ENCODE assay signal across 8 cellular contexts in the genomic region with DNA sequence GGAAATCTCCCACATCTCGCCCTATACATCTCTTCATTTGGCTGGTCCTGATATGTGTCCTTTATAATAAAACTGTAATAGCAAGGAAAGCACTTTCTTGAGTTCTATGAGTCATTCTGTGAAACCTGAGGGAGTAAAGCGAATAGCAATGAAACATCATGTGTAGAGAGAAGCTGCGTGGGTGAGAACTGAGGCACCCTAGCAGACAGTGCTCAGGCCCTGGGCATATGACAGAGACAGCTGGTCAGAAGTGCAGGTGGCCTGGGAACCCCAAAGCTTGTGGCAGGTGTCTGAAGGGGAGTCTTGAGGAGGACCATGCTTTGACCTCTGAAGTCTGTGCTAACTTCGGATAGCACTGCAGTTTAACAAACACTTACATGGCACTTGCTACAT. TPM values are rescaled to one million over a fixed set of nuclear protein-coding genes. Genes with fewer than 3 reads are reported as not detected.
DNase-seq lines count a peak whose midpoint lies in the region; ATAC-seq and FAIRE-seq lines count a peak whose summit lies in the region.

No MANE protein-coding gene starts in this region.

- ATAC-seq in GM21381 (IDR thresholded peaks at IDR 0.05; ENCODE audit: unreplicated experiment): peak; percentile 33
- peak; percentile 33 for ATAC-seq in HG03575 (IDR thresholded peaks at IDR 0.05; ENCODE audit: extremely low read depth, insufficient number of reproducible peaks, low FRiP score, unreplicated experiment)

- no peak overlapping the region for H3K27ac ChIP-seq in CD8-positive, alpha-beta memory T cell (ENCODE audit: low read depth, low read length)

- H3K9me3 ChIP-seq in CD8-positive, alpha-beta memory T cell (ENCODE audit: low read length): no peaks in the 10 kb centered on the region

- no peaks in the 10 kb centered on the region for H3K36me3 ChIP-seq in CD8-positive, alpha-beta memory T cell (ENCODE audit: insufficient read depth, low read length)

- H3K36me3 Mint-ChIP-seq in CD8-positive, alpha-beta memory T cell: peaks cover 0 to 19% (median 0%) of the 10 kb centered on the region in 3 donors
- peaks cover 13% of the 10 kb centered on the region for H3K36me3 Mint-ChIP-seq in dendritic cell treated with granulocyte-macrophage colony-stimulating factor and Interleukin-4, amounts not matched to agents 40 ng/mL and 50 ng/mL, for 4 days (ENCODE audit: low read depth)

- DNase-seq in CD8-positive, alpha-beta memory T cell: no peak
- DNase-seq in iPS-NIHi7 (ENCODE audit: extremely low spot score) (no peak), RCC 7860 (ENCODE audit: low spot score) (no peak), dedifferentiated amniotic fluid mesenchymal stem cell (ENCODE audit: extremely low spot score) (no peak), OCI-M1 (lab: John Stamatoyannopoulos, UW) (no peak)

- POLR2A ChIA-PET in CD8-positive, alpha-beta memory T cell (lab: Charles Lee): no interaction called here

- H3K4me1 Mint-ChIP-seq in CD8-positive, alpha-beta memory T cell: peaks cover 24 to 31% (median 30%) of the 10 kb centered on the region in 3 donors
- H3K4me1 Mint-ChIP-seq in dendritic cell treated with granulocyte-macrophage colony-stimulating factor and Interleukin-4, amounts not matched to agents 40 ng/mL and 50 ng/mL, for 4 days (ENCODE audit: low read depth): peaks cover 7% of the 10 kb centered on the region

- no peak for FAIRE-seq in RCC 7860 (lab: Jason Lieb, UNC)

- peak overlapping the region; percentile 83 for H3K4me3 ChIP-seq in CD8-positive, alpha-beta memory T cell (ENCODE audit: low read length)

- H3K9me3 Mint-ChIP-seq in CD8-positive, alpha-beta memory T cell: no peaks in the 10 kb centered on the region
- H3K9me3 Mint-ChIP-seq in dendritic cell treated with granulocyte-macrophage colony-stimulating factor and Interleukin-4, amounts not matched to agents 40 ng/mL and 50 ng/mL, for 4 days: no peaks in the 10 kb centered on the region

- H3K27me3 Mint-ChIP-seq in CD8-positive, alpha-beta memory T cell: no peaks in the 10 kb centered on the region
- no peaks in the 10 kb centered on the region for H3K27me3 Mint-ChIP-seq in dendritic cell treated with granulocyte-macrophage colony-stimulating factor and Interleukin-4, amounts not matched to agents 40 ng/mL and 50 ng/mL, for 4 days

- intact Hi-C loops in dendritic cell treated with granulocyte-macrophage colony-stimulating factor and Interleukin-4, amounts not matched to agents 40 ng/mL and 50 ng/mL, for 4 days (cut with micrococcal nuclease): loop anchor here (10.0 kb wide), 1 partner anchor 369 kb away; a partner anchor contains a TSS

- peak overlapping the region in 5 of 7 donors; percentile 1 to 95 (median 93) for H3K4me3 Mint-ChIP-seq in CD8-positive, alpha-beta memory T cell
- no peak overlapping the region for H3K4me3 Mint-ChIP-seq in dendritic cell treated with granulocyte-macrophage colony-stimulating factor and Interleukin-4, amounts not matched to agents 40 ng/mL and 50 ng/mL, for 4 days

- CTCF ChIA-PET in CD8-positive, alpha-beta memory T cell (lab: Charles Lee): interaction anchor here (1.1 kb wide), 1 partner anchor 37 kb away, joined by 4 read pairs; a partner anchor contains a TSS

- H3K4me1 ChIP-seq in CD8-positive, alpha-beta memory T cell (ENCODE audit: insufficient read depth, low read length): peaks cover 19% of the 10 kb centered on the region

- no peaks in the 10 kb centered on the region for H3K27me3 ChIP-seq in CD8-positive, alpha-beta memory T cell (ENCODE audit: insufficient read depth, low read length, poor library complexity, severe bottlenecking)

- H3K27ac Mint-ChIP-seq in CD8-positive, alpha-beta memory T cell: peak overlapping the region; percentile 24 to 98 (median 97)
- H3K27ac Mint-ChIP-seq in dendritic cell treated with granulocyte-macrophage colony-stimulating factor and Interleukin-4, amounts not matched to agents 40 ng/mL and 50 ng/mL, for 4 days: peak overlapping the region; percentile 93

RNA-seq across cellular contexts. Expression of a gene that starts 1.3 kb away (rescaled TPM):
- 10 to 100 TPM; 20.0 to 22.6 TPM for total RNA-seq in CD8-positive, alpha-beta memory T cell
- 27.9 TPM for polyA plus RNA-seq in CD8-positive, alpha-beta memory T cell

RNA-seq across cellular contexts. Expression of a gene that starts 36.8 kb away (rescaled TPM):
- total RNA-seq in CD8-positive, alpha-beta memory T cell: 10 to 100 TPM; 71.2 to 76.0 TPM
- 48.3 TPM for polyA plus RNA-seq in CD8-positive, alpha-beta memory T cell
